Comparison of ENCODE assay signal across 21 cellular contexts in the genomic region with DNA sequence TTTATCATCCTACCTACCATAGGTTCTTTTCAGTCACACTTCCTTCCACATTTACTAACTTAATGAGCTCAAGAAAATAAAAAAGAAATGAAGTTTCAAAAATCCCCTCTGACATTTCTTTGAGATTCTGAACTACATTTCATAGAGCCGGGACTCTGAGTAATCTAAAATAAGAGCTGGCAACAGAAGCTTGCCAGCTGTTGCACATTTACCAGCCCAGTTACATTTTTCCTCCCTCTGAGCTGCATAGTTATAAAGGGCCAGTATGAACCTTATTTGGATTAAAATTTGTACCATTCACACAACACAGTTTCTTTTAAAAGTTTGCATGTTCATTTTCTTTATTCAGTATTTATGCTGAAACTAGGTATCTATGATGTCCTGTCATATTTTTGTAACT.
DNase-seq lines count a peak whose midpoint lies in the region; TF ChIP-seq lines count a peak whose summit lies in the region.
"Had no signal": no experiment of that assay in that cellular context is flagged by ENCODE, and none has a peak within 500 bp of the region (broad histone marks: within the 10 kb centered on the region; RNA-seq: fewer than 3 reads in every experiment).

No MANE protein-coding gene starts in this region.

- H3K27me3 ChIP-seq in left ventricle myocardium inferior (ENCODE audit: low read depth) (no peaks in the 10 kb centered on the region), suprapubic skin (no peaks in the 10 kb centered on the region)
- H3K27me3 ChIP-seq: SJSA1, testis had no signal

- intact Hi-C loops in left ventricle myocardium inferior (cut with micrococcal nuclease), result no loop called here

- H3K9me3 ChIP-seq in left ventricle myocardium inferior (replicated peaks) (no peaks in the 10 kb centered on the region), suprapubic skin (no peaks in the 10 kb centered on the region)
- H3K9me3 ChIP-seq: Caco-2, mucosa of descending colon, SJSA1, testis had no signal

- H3K27ac ChIP-seq in coronary artery (peak overlapping the region; percentile 63 to 75), left ventricle myocardium inferior (replicated peaks) (peak overlapping the region; percentile 24), suprapubic skin (peak overlapping the region; percentile 18)
- H3K27ac ChIP-seq: SJSA1 had no signal

- H3K4me1 ChIP-seq in left ventricle myocardium inferior (peaks cover 14% of the 10 kb centered on the region), suprapubic skin (no peaks in the 10 kb centered on the region)
- H3K4me1 ChIP-seq: Caco-2, SJSA1, testis had no signal

- TF ChIP-seq EP300 in suprapubic skin (IDR thresholded peaks at IDR 0.05), result no peak

- WGBS in suprapubic skin, result 10% methylated on average over 1 of the region's 1 CpG

- H3K4me3 ChIP-seq in coronary artery (no peak overlapping the region), left ventricle myocardium inferior (no peak overlapping the region), suprapubic skin (no peak overlapping the region)
- H3K4me3 ChIP-seq: mucosa of descending colon, SJSA1, testis had no signal

- no peak for TF ChIP-seq POLR2A in suprapubic skin (IDR thresholded peaks at IDR 0.05)

- no peak for TF ChIP-seq CTCF in coronary artery (IDR thresholded peaks at IDR 0.05)
- no peak for TF ChIP-seq CTCF in left ventricle myocardium inferior (IDR thresholded peaks at IDR 0.05; ENCODE audit: borderline replicate concordance)
- TF ChIP-seq CTCF in suprapubic skin (IDR thresholded peaks at IDR 0.05), result no peak
- TF ChIP-seq CTCF in GM10266 (IDR thresholded peaks at IDR 0.05; ENCODE audit: control insufficient read depth, insufficient read depth, low read depth, missing control alignments), result no peak

- H3K36me3 ChIP-seq in left ventricle myocardium inferior, result no peaks in the 10 kb centered on the region
- no peaks in the 10 kb centered on the region for H3K36me3 ChIP-seq in suprapubic skin
- H3K36me3 ChIP-seq: SJSA1 had no signal

- DNase-seq in HCEC 1CT (peak; percentile 33), coronary artery (ENCODE audit: low spot score) (no peak), left ventricle myocardium inferior (no peak), suprapubic skin (ENCODE audit: low spot score in 2 of 2) (no peak), GM10266 (ENCODE audit: extremely low spot score) (no peak), NCI-H524 (lab: John Stamatoyannopoulos, UW) (no peak), DMS53 treated with DMSO at 0.1 percent for 48 hours (lab: John Stamatoyannopoulos, UW; ENCODE audit: unreplicated experiment) (no peak)
- no peak for DNase-seq in activated CD8-positive, alpha-beta memory T cell treated with anti-CD3 and anti-CD28 coated beads, Interleukin-2, amount 50 U/mL, for 4 hours
- DNase-seq: activated B cell treated with CpG ODN at 0.5 μM for 24 hours; activated CD8-positive, alpha-beta T cell treated with anti-CD3 and anti-CD28 coated beads for 36 hours; activated naive CD4-positive, alpha-beta T cell treated with anti-CD3 and anti-CD28 coated beads for 36 hours; activated T-cell treated with anti-CD3 and anti-CD28 coated beads, Interleukin-2, amount 50 U/mL, for 24 hours; anterior cingulate cortex; Caco-2; mucosa of descending colon; NCI-H1436 treated with DMSO at 0.1 percent for 48 hours; NCI-H2171; NCI-H69; stimulated activated CD4-positive, alpha-beta T cell treated with anti-CD3 and anti-CD28 coated beads, Interleukin-15, amount 100 ng/mL, for 24 hours; testis had no signal

Comparison
In these comparisons a context has a peak if more than half of its experiments do, and no peak if none do; other contexts are left out.
1. H3K27ac ChIP-seq: peak in every context shown above with its lines; median percentile 69 in coronary artery; 24 in left ventricle myocardium inferior; 18 in suprapubic skin.